Comparison of ENCODE assay signal across 8 cellular contexts in genomic region chr10:117442944-117443676, GRCh38.
A peak's percentile ranks its signal among the peaks of the same experiment; 100 is the strongest.
DNase-seq lines count a peak whose midpoint lies in the region; ATAC-seq and TF ChIP-seq lines count a peak whose summit lies in the region.

No MANE protein-coding gene starts in this region.

- no peaks in the 10 kb centered on the region for H3K27me3 ChIP-seq in endodermal cell (ENCODE audit: control insufficient read depth, insufficient read depth, low read length, poor library complexity, severe bottlenecking)

- H3K4me3 Mint-ChIP-seq in endodermal cell (no peak overlapping the region), mesothelial cell of epicardium (peak overlapping the region; percentile 29)

- H3K36me3 ChIP-seq in endodermal cell (ENCODE audit: control insufficient read depth, insufficient read depth, low read length) = no peaks in the 10 kb centered on the region

- H3K9me3 Mint-ChIP-seq in endodermal cell (peaks cover 48% of the 10 kb centered on the region), mesothelial cell of epicardium (peaks cover 6% of the 10 kb centered on the region)

- H3K9me3 ChIP-seq in endodermal cell (ENCODE audit: control insufficient read depth, low read length) = peaks cover 46% of the 10 kb centered on the region

- H3K27me3 Mint-ChIP-seq in endodermal cell (ENCODE audit: insufficient read depth) (peaks cover 9% of the 10 kb centered on the region), mesothelial cell of epicardium (ENCODE audit: low read depth) (peaks cover 56% of the 10 kb centered on the region)

- 46 to 48% methylated on average over 10 to 15 of the region's 15 CpGs for WGBS in endodermal cell (ENCODE audit: insufficient coverage in 1 of 2, insufficient read length in 1 of 2), 2 experiments

- no peaks in the 10 kb centered on the region for H3K4me1 ChIP-seq in endodermal cell (ENCODE audit: control insufficient read depth, insufficient read depth, low read length)

- peak in 2 of 3 experiments; percentile 34 to 53 for DNase-seq in NCI-H1417 (lab: John Stamatoyannopoulos, UW)
- DNase-seq in NCI-H1417 treated with DMSO at 0.1 percent for 48 hours (lab: John Stamatoyannopoulos, UW) = no peak
- peak; percentile 84 for DNase-seq in NCI-H748 (lab: John Stamatoyannopoulos, UW; ENCODE audit: unreplicated experiment)
- peak; percentile 6 to 8 for DNase-seq in activated CD8-positive, alpha-beta memory T cell treated with anti-CD3 and anti-CD28 coated beads for 4 hours (ENCODE audit: low read depth in 2 of 2)
- DNase-seq in endodermal cell = peak; percentile 94
- peak; percentile 61 to 84 for DNase-seq in mesothelial cell of epicardium (ENCODE audit: low spot score in 2 of 2, unreplicated experiment in 2 of 2)
- peak; percentile 41 to 51 for DNase-seq in stimulated activated CD8-positive, alpha-beta memory T cell treated with anti-CD3 and anti-CD28 coated beads, Interleukin-2, amount 100 ng/mL, for 48 hours (ENCODE audit: low read depth in 2 of 2)

- H3K4me3 ChIP-seq in endodermal cell (ENCODE audit: low read length) = no peak overlapping the region

- H3K4me1 Mint-ChIP-seq in endodermal cell (peaks cover 9% of the 10 kb centered on the region), mesothelial cell of epicardium (peaks cover 3% of the 10 kb centered on the region)

- TF ChIP-seq CTCF in endodermal cell (conservative IDR thresholded peaks at IDR 0.05) (peak; percentile 94), mesothelial cell of epicardium (IDR thresholded peaks at IDR 0.05; ENCODE audit: unreplicated experiment) (peak; percentile 93)

- peak; percentile 81 for ATAC-seq in HG02885 (IDR thresholded peaks at IDR 0.05; ENCODE audit: poor library complexity, unreplicated experiment)

- H3K27ac Mint-ChIP-seq in endodermal cell (no peak overlapping the region), mesothelial cell of epicardium (no peak overlapping the region)

- H3K27ac ChIP-seq in endodermal cell (ENCODE audit: low read depth, low read length) = no peak overlapping the region

- H3K9ac ChIP-seq in endodermal cell (ENCODE audit: extremely low read depth, low read length, poor library complexity, severe bottlenecking) = no peak overlapping the region

- H3K36me3 Mint-ChIP-seq in endodermal cell (ENCODE audit: low read depth) (peaks cover 43% of the 10 kb centered on the region), mesothelial cell of epicardium (no peaks in the 10 kb centered on the region)
